In the genomic region with DNA sequence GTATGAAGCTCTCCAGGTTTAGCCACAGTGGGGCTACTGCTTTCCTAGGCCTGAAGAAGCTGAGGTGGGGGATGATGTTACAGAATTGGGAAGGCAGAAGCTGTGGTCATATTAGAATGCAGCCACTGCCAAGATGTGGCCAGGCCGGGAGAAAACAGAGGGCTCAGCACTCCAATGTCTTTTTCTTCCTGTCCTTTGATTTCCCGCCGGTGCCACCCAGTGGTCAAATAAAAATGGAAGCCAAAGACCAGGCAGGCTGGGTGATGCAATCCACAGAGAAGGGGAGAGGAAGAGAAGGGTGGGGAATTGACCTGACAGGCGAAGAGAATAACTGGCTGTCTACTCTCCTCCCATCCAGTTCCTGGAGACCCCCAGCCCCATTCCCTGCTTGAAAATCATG, we compare ENCODE assay signal across 8 cellular contexts.
A peak's percentile ranks its signal among the peaks of the same experiment; 100 is the strongest.
DNase-seq lines count a peak whose midpoint lies in the region; ATAC-seq, FAIRE-seq and TF ChIP-seq lines count a peak whose summit lies in the region.

No MANE protein-coding gene starts in this region.

- TF ChIP-seq CTCF in fibroblast of villous mesenchyme (IDR thresholded peaks at IDR 0.05; ENCODE audit: insufficient read depth, low read depth, low read length) (peak; percentile 32), esophagus squamous epithelium (IDR thresholded peaks at IDR 0.05) (peak in 1 of 6 experiments; percentile 10)

- FAIRE-seq in urothelium cell line (lab: Jason Lieb, UNC): no peak

- no peaks in the 10 kb centered on the region for H3K9me3 Mint-ChIP-seq in activated CD8-positive, alpha-beta memory T cell treated with anti-CD3 and anti-CD28 coated beads, Interleukin-2, amount 10 ng/mL, durations not matched to agents 7 days and 5 days (ENCODE audit: low read depth)

- no peaks in the 10 kb centered on the region for H3K36me3 ChIP-seq in esophagus squamous epithelium

- no peaks in the 10 kb centered on the region for H3K4me1 Mint-ChIP-seq in activated CD8-positive, alpha-beta memory T cell treated with anti-CD3 and anti-CD28 coated beads, Interleukin-2, amount 10 ng/mL, durations not matched to agents 7 days and 5 days

- CTCF ChIA-PET in activated CD8-positive, alpha-beta memory T cell treated with anti-CD3 and anti-CD28 coated beads, Interleukin-2, amount 10 ng/mL, durations not matched to agents 7 days and 5 days (lab: Charles Lee): no interaction called here

- peaks cover 22% of the 10 kb centered on the region for H3K27me3 Mint-ChIP-seq in activated CD8-positive, alpha-beta memory T cell treated with anti-CD3 and anti-CD28 coated beads, Interleukin-2, amount 10 ng/mL, durations not matched to agents 7 days and 5 days

- H3K27me3 ChIP-seq in esophagus squamous epithelium: peaks cover 0 to 5% (median 0%) of the 10 kb centered on the region in 4 donors

- DNase-seq in AML-193 (lab: John Stamatoyannopoulos, UW) (peak; percentile 13 to 31), NCI-H82 (lab: John Stamatoyannopoulos, UW) (peak; percentile 67), fibroblast of villous mesenchyme (ENCODE audit: low read depth) (peak; percentile 8), urothelium cell line (ENCODE audit: low spot score) (peak; percentile 56), esophagus squamous epithelium (lab: John Stamatoyannopoulos, UW) (no peak)
- DNase-seq in activated effector memory CD4-positive, alpha-beta T cell treated with anti-CD3 and anti-CD28 coated beads, Interleukin-2, amount 50 U/mL, for 16 hours: no peak
- DNase-seq in activated CD8-positive, alpha-beta memory T cell treated with anti-CD3 and anti-CD28 coated beads, Interleukin-2, amount 10 ng/mL, durations not matched to agents 7 days and 5 days: no peak

- H3K4me1 ChIP-seq in esophagus squamous epithelium: no peaks in the 10 kb centered on the region

- ATAC-seq in GM18502 (IDR thresholded peaks at IDR 0.05; ENCODE audit: poor library complexity, unreplicated experiment): peak; percentile 57
- ATAC-seq in activated CD8-positive, alpha-beta memory T cell treated with anti-CD3 and anti-CD28 coated beads, Interleukin-2, amount 10 ng/mL, durations not matched to agents 7 days and 5 days: no peak

- H3K36me3 Mint-ChIP-seq in activated CD8-positive, alpha-beta memory T cell treated with anti-CD3 and anti-CD28 coated beads, Interleukin-2, amount 10 ng/mL, durations not matched to agents 7 days and 5 days: no peaks in the 10 kb centered on the region

- no peak overlapping the region for H3K4me3 Mint-ChIP-seq in activated CD8-positive, alpha-beta memory T cell treated with anti-CD3 and anti-CD28 coated beads, Interleukin-2, amount 10 ng/mL, durations not matched to agents 7 days and 5 days

- 14 to 26% methylated on average over 4 of the region's 4 CpGs for WGBS in esophagus squamous epithelium, 2 donors

- H3K27ac Mint-ChIP-seq in activated CD8-positive, alpha-beta memory T cell treated with anti-CD3 and anti-CD28 coated beads, Interleukin-2, amount 10 ng/mL, durations not matched to agents 7 days and 5 days: no peak overlapping the region

- TF ChIP-seq POLR2A in esophagus squamous epithelium (IDR thresholded peaks at IDR 0.05): no peak

- no peaks in the 10 kb centered on the region for H3K9me3 ChIP-seq in esophagus squamous epithelium

- intact Hi-C loops in esophagus squamous epithelium (cut with DNase I): no loop called here

- no peak overlapping the region for H3K27ac ChIP-seq in esophagus squamous epithelium

- no peak overlapping the region for H3K4me3 ChIP-seq in fibroblast of villous mesenchyme (ENCODE audit: low read depth, low read length)
- H3K4me3 ChIP-seq in esophagus squamous epithelium: no peak overlapping the region

Comparison
In these comparisons a context has a peak if more than half of its experiments do, and no peak if none do; other contexts are left out.
1. DNase-seq: peak in AML-193 (2 of 2), NCI-H82 (single experiment), fibroblast of villous mesenchyme (single experiment) and urothelium cell line (single experiment); none in activated effector memory CD4-positive, alpha-beta T cell treated with anti-CD3 and anti-CD28 coated beads, Interleukin-2, amount 50 U/mL, for 16 hours (single experiment), esophagus squamous epithelium (single experiment) and activated CD8-positive, alpha-beta memory T cell treated with anti-CD3 and anti-CD28 coated beads, Interleukin-2, amount 10 ng/mL, durations not matched to agents 7 days and 5 days (single experiment).